In genomic region chr12:31662176-31662849, GRCh38 we compare ENCODE assay signal across 15 cellular contexts.
"Had no signal": no experiment of that assay in that cellular context is flagged by ENCODE, and none has a peak within 500 bp of the region (broad histone marks: within the 10 kb centered on the region; RNA-seq: fewer than 3 reads in every experiment).

No MANE protein-coding gene starts in this region.

- H3K9me3 ChIP-seq: gastrocnemius medialis, left ventricle myocardium inferior, tibial nerve had no signal

- H3K27me3 ChIP-seq: gastrocnemius medialis, tibial nerve had no signal

- H3K4me3 Mint-ChIP-seq: activated CD8-positive, alpha-beta T cell treated with anti-CD3 and anti-CD28 coated beads, Interleukin-2, amount 10 ng/mL, durations not matched to agents 7 days and 5 days had no signal

- ATAC-seq: activated CD8-positive, alpha-beta T cell treated with anti-CD3 and anti-CD28 coated beads, Interleukin-2, amount 10 ng/mL, durations not matched to agents 7 days and 5 days; gastrocnemius medialis had no signal

- H3K27ac ChIP-seq: coronary artery, epithelial cell of prostate, gastrocnemius medialis, left ventricle myocardium inferior, tibial nerve had no signal

- DNase-seq: activated CD8-positive, alpha-beta memory T cell treated with anti-CD3 and anti-CD28 coated beads, Interleukin-2, amount 50 U/mL, for 48 hours; activated CD8-positive, alpha-beta T cell treated with anti-CD3 and anti-CD28 coated beads, Interleukin-2, amount 10 ng/mL, durations not matched to agents 7 days and 5 days; activated naive CD4-positive, alpha-beta T cell; effector memory CD4-positive, alpha-beta T cell; gastrocnemius medialis; islet precursor cell; left ventricle myocardium inferior; mesenchymal stem cell; retina; stimulated activated CD4-positive, alpha-beta T cell treated with anti-CD3 and anti-CD28 coated beads, Interleukin-4, amount 100 ng/mL, for 4 hours; T-helper 9 cell had no signal

- H3K4me3 ChIP-seq: coronary artery, gastrocnemius medialis, left ventricle myocardium inferior, skin epidermis, tibial nerve had no signal

- H3K27ac Mint-ChIP-seq: activated CD8-positive, alpha-beta T cell treated with anti-CD3 and anti-CD28 coated beads, Interleukin-2, amount 10 ng/mL, durations not matched to agents 7 days and 5 days had no signal
